15 cellular contexts compared by ENCODE assay signal in the genomic region with DNA sequence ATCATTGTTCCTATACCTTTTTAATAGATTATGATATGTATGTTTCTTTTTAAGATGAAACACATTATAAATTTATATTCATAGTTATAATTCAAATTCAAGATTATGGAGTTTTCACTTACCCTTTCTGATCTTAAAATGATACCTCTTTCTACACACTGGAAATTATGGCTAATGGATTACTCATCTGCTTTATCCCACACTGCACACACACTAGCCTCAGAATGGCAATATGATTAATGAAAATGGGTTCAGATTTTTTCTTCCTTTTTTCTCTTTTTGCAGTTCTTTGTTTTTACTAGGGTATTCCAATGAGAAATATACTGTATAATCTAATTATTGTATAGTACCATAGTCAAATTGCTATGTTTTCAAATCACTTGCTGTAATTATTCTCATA.
"Had no signal": no experiment of that assay in that cellular context is flagged by ENCODE, and none has a peak within 500 bp of the region (broad histone marks: within the 10 kb centered on the region; RNA-seq: fewer than 3 reads in every experiment).

No MANE protein-coding gene starts in this region.

- H3K27me3 ChIP-seq: pancreas, tibial nerve, vagina had no signal

- ATAC-seq: left colon; lower lobe of right lung; pancreas; stimulated activated naive B cell treated with anti-CD40 and anti-IgM and Interleukin-4, amounts not matched to agents 10 μg/mL and 1 μg/mL and 100 μg/mL, for 72 hours; T-helper 17 cell; WTC11 had no signal

- H3K4me3 ChIP-seq: coronary artery, lower lobe of right lung, pancreas, tibial nerve, vagina had no signal

- H3K27ac ChIP-seq: coronary artery, lower lobe of right lung, pancreas, tibial nerve, vagina had no signal

- H3K36me3 ChIP-seq: lower lobe of right lung, pancreas, tibial nerve, vagina had no signal

- DNase-seq: activated CD4-positive, alpha-beta memory T cell treated with anti-CD3 and anti-CD28 coated beads, Interleukin-2, amount 10 ng/mL, durations not matched to agents 7 days and 5 days; activated CD4-positive, alpha-beta T cell treated with anti-CD3 and anti-CD28 coated beads for 4 hours; activated naive CD4-positive, alpha-beta T cell treated with anti-CD3 and anti-CD28 coated beads, Interleukin-2, amount 50 U/mL, for 16 hours; activated T-cell treated with anti-CD3 and anti-CD28 coated beads, Interleukin-2, amount 50 U/mL, for 24 hours; central memory CD4-positive, alpha-beta T cell; left colon; lower lobe of right lung; pancreas; stimulated activated naive B cell treated with anti-CD40 and anti-IgM and Interleukin-4, amounts not matched to agents 10 μg/mL and 1 μg/mL and 100 μg/mL, for 72 hours; T-helper 17 cell had no signal

- H3K4me1 ChIP-seq: lower lobe of right lung, pancreas, tibial nerve had no signal

- H3K9me3 ChIP-seq: lower lobe of right lung, pancreas, vagina had no signal

- FAIRE-seq: islet of Langerhans had no signal
